Comparison of ENCODE assay signal across 8 cellular contexts in genomic region chr12:79688376-79689040, GRCh38. TPM values are rescaled to one million over a fixed set of nuclear protein-coding genes. Genes with fewer than 3 reads are reported as not detected.
DNase-seq lines count a peak whose midpoint lies in the region; ATAC-seq and TF ChIP-seq lines count a peak whose summit lies in the region.

No MANE protein-coding gene starts in this region.

- ATAC-seq in HG03378 (IDR thresholded peaks at IDR 0.05; ENCODE audit: unreplicated experiment) (peak; percentile 29), natural killer cell (no peak), sciatic nerve (no peak), HG03439 (IDR thresholded peaks at IDR 0.05; ENCODE audit: unreplicated experiment) (no peak)

- H3K4me3 ChIP-seq in GM12865 (ENCODE audit: low read depth, low read length): peak overlapping the region; percentile 66

- H3K4me3 Mint-ChIP-seq in natural killer cell: peak overlapping the region; percentile 85

- peak overlapping the region; percentile 2 for H3K27ac ChIP-seq in caudate nucleus (ENCODE audit: low read depth, low read length)

- DNase-seq in GM12865 (ENCODE audit: low read depth) (peak; percentile 35), caudate nucleus (lab: John Stamatoyannopoulos, UW) (no peak), natural killer cell (no peak), COR-L47 (lab: John Stamatoyannopoulos, UW) (no peak), sciatic nerve (ENCODE audit: low spot score) (no peak), NCI-H2227 (lab: John Stamatoyannopoulos, UW; ENCODE audit: unreplicated experiment) (no peak)

- peaks cover 25 to 30% of the 10 kb centered on the region in 2 donors for H3K27me3 Mint-ChIP-seq in natural killer cell (ENCODE audit: low read depth in 2 of 2)

- peak overlapping the region in 1 of 2 donors; percentile 52 for H3K27ac Mint-ChIP-seq in natural killer cell

- TF ChIP-seq CTCF in GM12865 (IDR thresholded peaks at IDR 0.05; ENCODE audit: insufficient read depth, low read depth, low read length, missing control alignments) (no peak), natural killer cell (IDR thresholded peaks at IDR 0.05) (no peak)

- intact Hi-C loops in natural killer cell (cut with micrococcal nuclease): no loop called here
- intact Hi-C loops in sciatic nerve (cut with DNase I): no loop called here

- no peaks in the 10 kb centered on the region for H3K36me3 Mint-ChIP-seq in natural killer cell

- H3K4me1 Mint-ChIP-seq in natural killer cell: peaks cover 17 to 20% of the 10 kb centered on the region in 2 donors

- no peaks in the 10 kb centered on the region for H3K9me3 Mint-ChIP-seq in natural killer cell

RNA-seq across cellular contexts. Expression of gene PAWR, which starts 2.3 kb away (rescaled TPM):
- total RNA-seq in natural killer cell (1 to 10 TPM; 3.2 to 8.1 (median 5.3) TPM), sciatic nerve (117 TPM)

Comparison
In these comparisons a context has a peak if more than half of its experiments do, and no peak if none do; other contexts are left out.
1. RNA of gene PAWR, which starts 2.3 kb away (total RNA-seq): 117 TPM in sciatic nerve (single experiment); 3.2 to 8.1 TPM in natural killer cell; every median in the first group is over 10 times any median in the second.